8 cellular contexts compared by ENCODE assay signal in the genomic region with DNA sequence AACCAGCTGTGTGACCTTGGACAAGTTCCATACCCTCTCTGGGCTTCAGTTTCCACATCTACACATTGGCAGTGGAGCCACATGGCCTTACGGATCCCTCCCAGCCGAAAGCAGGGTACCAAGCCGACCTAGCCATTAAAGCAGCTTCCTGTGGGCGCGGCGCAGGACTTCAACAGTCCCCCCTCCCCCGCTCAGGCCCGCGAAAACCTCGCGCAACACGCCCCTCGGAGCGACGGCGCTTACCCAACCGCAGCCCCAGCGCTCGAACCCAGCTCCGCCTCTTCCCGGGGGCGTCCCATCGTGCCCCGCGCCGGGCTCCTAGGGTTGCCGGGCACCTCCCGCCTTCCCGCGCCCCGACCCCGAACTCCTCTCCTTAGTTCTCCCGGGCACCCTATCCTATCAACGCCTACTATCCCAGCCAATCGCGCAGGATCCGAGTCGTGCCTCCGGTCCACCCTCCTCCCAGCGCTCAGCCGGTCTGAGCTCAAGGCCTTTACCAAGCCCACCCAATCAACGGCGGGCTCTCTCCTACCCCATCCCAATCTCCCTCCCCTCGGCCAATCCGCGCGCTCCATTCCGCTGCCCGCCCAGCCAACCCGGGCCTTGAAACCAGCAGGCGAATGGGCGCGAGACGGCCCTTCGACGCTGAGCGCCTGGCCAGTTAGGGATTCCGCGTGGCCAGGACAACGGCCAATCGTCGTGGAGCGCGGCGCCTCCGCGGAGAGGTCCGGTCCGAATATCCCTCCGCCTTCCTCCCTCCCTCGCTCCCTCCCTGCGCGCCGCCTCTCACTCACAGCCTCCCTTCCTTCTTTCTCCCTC. TPM values are rescaled to one million over a fixed set of nuclear protein-coding genes. Genes with fewer than 3 reads are reported as not detected.
A peak's percentile ranks its signal among the peaks of the same experiment; 100 is the strongest.
DNase-seq lines count a peak whose midpoint lies in the region; ATAC-seq and TF ChIP-seq lines count a peak whose summit lies in the region.

A gene (plus strand): TSS at position 767 of the 819 bp plus-strand sequence. CDS start 326 bp downstream, outside the sequence.

- peak within 1 kb of the TSS; percentile 100 for H3K4me3 Mint-ChIP-seq in CD8-positive, alpha-beta T cell

- H3K27ac ChIP-seq in CD8-positive, alpha-beta T cell (ENCODE audit: low read depth, low read length), result peak within 1 kb of the TSS; percentile 75
- peak within 1 kb of the TSS; percentile 79 to 94 for H3K27ac ChIP-seq in lung (ENCODE audit: low read depth in 1 of 2, low read length in 1 of 2)

- intact Hi-C loops in CD8-positive, alpha-beta T cell (cut with DNase I, micrococcal nuclease), result loop anchor here (1.0 to 5.0 kb wide), 6 partner anchors 11 to 461 kb away; a partner anchor contains a TSS

- no peaks in the 10 kb centered on the region for H3K9me3 ChIP-seq in CD8-positive, alpha-beta T cell (ENCODE audit: low read length)
- no peaks in the 10 kb centered on the region for H3K9me3 ChIP-seq in lung (ENCODE audit: control insufficient read depth in 2 of 2, insufficient read depth in 1 of 2, low read length in 1 of 2)

- H3K36me3 Mint-ChIP-seq in CD8-positive, alpha-beta T cell, result peaks cover 35% of the 10 kb centered on the region

- POLR2A ChIA-PET in CD8-positive, alpha-beta T cell (lab: Charles Lee), result interaction anchor here (0.6 to 3.3 kb wide), 24 partner anchors 10 to 1260 kb away, joined by 3 to 32 read pairs (median 4); a partner anchor contains a TSS

- peak within 1 kb of the TSS; percentile 99 for H3K27ac Mint-ChIP-seq in CD8-positive, alpha-beta T cell

- peak; percentile 82 for ATAC-seq in CD8-positive, alpha-beta T cell
- ATAC-seq in GM19468 (IDR thresholded peaks at IDR 0.05; ENCODE audit: extremely low read depth, unreplicated experiment) (peak; percentile 66), lung (ENCODE audit: insufficient read depth, low FRiP score) (peak; percentile 91)

- peak; percentile 94 to 98 (median 96) for DNase-seq in CD8-positive, alpha-beta T cell
- DNase-seq in HS-5 (ENCODE audit: low read depth), result peak; percentile 98
- peak; percentile 99 for DNase-seq in NK-92 treated with Interleukin-12 subunit alpha and Interleukin-12 subunit beta, amount 100 ng/mL, for 24 hours (lab: John Stamatoyannopoulos, UW)
- DNase-seq in activated CD8-positive, alpha-beta memory T cell treated with anti-CD3 and anti-CD28 coated beads for 24 hours, result peak; percentile 97
- peak; percentile 96 for DNase-seq in effector CD4-positive, alpha-beta T cell
- peak; percentile 100 for DNase-seq in lung (ENCODE audit: low spot score)
- DNase-seq in stimulated activated CD4-positive, alpha-beta T cell treated with anti-CD3 and anti-CD28 coated beads, TNF-alpha, amount 100 ng/mL, for 4 hours (ENCODE audit: low read depth in 3 of 3), result peak; percentile 89 to 92 (median 90)

- CTCF ChIA-PET in CD8-positive, alpha-beta T cell (lab: Charles Lee), result interaction anchor here (0.7 to 6.0 kb wide), 9 partner anchors 14 to 579 kb away, joined by 3 to 46 read pairs (median 3); a partner anchor contains a TSS

- peak within 1 kb of the TSS; percentile 70 for H3K4me3 ChIP-seq in CD8-positive, alpha-beta T cell (ENCODE audit: low read depth, low read length)
- peak within 1 kb of the TSS; percentile 72 for H3K4me3 ChIP-seq in lung

- H3K27me3 Mint-ChIP-seq in CD8-positive, alpha-beta T cell (ENCODE audit: low read depth), result no peaks in the 10 kb centered on the region

- TF ChIP-seq CTCF in CD8-positive, alpha-beta T cell (IDR thresholded peaks at IDR 0.05), result no peak
- no peak for TF ChIP-seq CTCF in lung (IDR thresholded peaks at IDR 0.05; ENCODE audit: control extremely low read depth, extremely low read depth)

- no peaks in the 10 kb centered on the region for H3K9me3 Mint-ChIP-seq in CD8-positive, alpha-beta T cell

- H3K4me1 ChIP-seq in CD8-positive, alpha-beta T cell (ENCODE audit: insufficient read depth, low read length), result peaks cover 41% of the 10 kb centered on the region
- H3K4me1 ChIP-seq in lung (ENCODE audit: control insufficient read depth in 2 of 2, insufficient read depth in 2 of 2, low read length in 2 of 2), result peaks cover 0 to 1% of the 10 kb centered on the region in 2 donors

- peaks cover 51% of the 10 kb centered on the region for H3K4me1 Mint-ChIP-seq in CD8-positive, alpha-beta T cell (ENCODE audit: low read depth)

- H3K36me3 ChIP-seq in CD8-positive, alpha-beta T cell (ENCODE audit: insufficient read depth, low read length), result peaks cover 6% of the 10 kb centered on the region
- peaks cover 2 to 6% of the 10 kb centered on the region in 2 donors for H3K36me3 ChIP-seq in lung (ENCODE audit: control insufficient read depth in 2 of 2, insufficient read depth in 2 of 2, low read length in 2 of 2)

- WGBS in lung, 2 donors, result 0% methylated on average over 69 to 74 of the region's 74 CpGs

- H3K27me3 ChIP-seq in CD8-positive, alpha-beta T cell (ENCODE audit: insufficient read depth, low read length), result no peaks in the 10 kb centered on the region
- H3K27me3 ChIP-seq in lung (ENCODE audit: control insufficient read depth, insufficient read depth), result no peaks in the 10 kb centered on the region

RNA-seq across cellular contexts. Expression of the gene that starts here (rescaled TPM):
- total RNA-seq in CD8-positive, alpha-beta T cell, result 100 to 1,000 TPM; 170 to 173 TPM
- 100 to 1,000 TPM; 205 to 258 TPM for total RNA-seq in lung
- polyA plus RNA-seq in lung, result 100 to 1,000 TPM in 1 of 2 donors, 10 to 100 TPM in 1; 40.1 to 112 TPM

Comparison
In these comparisons a context has a peak if more than half of its experiments do, and no peak if none do; other contexts are left out.
1. Peak in every context shown above with its lines: DNase-seq, ATAC-seq, H3K4me3 ChIP-seq and H3K27ac ChIP-seq.